Comparison of ENCODE assay signal across 20 cellular contexts in the genomic region with DNA sequence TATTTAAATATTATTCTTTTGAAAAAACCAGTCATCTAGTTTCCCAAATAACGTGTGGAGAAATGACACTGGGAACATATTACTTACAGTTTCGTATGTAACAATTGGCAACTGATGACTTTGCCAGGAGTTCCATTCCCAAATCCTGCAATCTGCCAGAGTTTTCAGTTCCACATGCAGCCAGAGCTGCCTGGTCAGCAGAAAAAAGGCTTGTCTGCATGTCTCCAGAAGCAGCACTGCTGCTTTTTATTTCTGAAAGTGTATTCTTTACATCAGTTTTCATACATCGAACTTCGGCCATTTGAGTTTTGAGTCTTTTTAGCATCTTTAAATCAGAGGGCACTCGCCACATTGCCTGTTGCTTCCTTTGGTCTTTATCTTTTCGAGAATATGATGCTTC.
DNase-seq lines count a peak whose midpoint lies in the region; ATAC-seq and TF ChIP-seq lines count a peak whose summit lies in the region.
"Had no signal": no experiment of that assay in that cellular context is flagged by ENCODE, and none has a peak within 500 bp of the region (broad histone marks: within the 10 kb centered on the region; RNA-seq: fewer than 3 reads in every experiment).

No MANE protein-coding gene starts in this region.

- H3K27ac ChIP-seq in PC-9 (peak overlapping the region; percentile 40; the same call in 1 of the 2 replicates), testis (no peak overlapping the region)
- H3K27ac ChIP-seq: HL-60 had no signal

- peak overlapping the region; percentile 71 for H3K27ac Mint-ChIP-seq in stimulated activated memory B cell treated with anti-CD40 and anti-IgM and Interleukin-4, amounts not matched to agents 10 μg/mL and 1 μg/mL and 100 μg/mL, for 72 hours

- H3K79me2 ChIP-seq in PC-9 (ENCODE audit: low read depth), result no peaks in the 10 kb centered on the region

- H3K4me1 ChIP-seq in PC-9 (replicated peaks; ENCODE audit: insufficient read depth) (no peaks in the 10 kb centered on the region), testis (no peaks in the 10 kb centered on the region)
- H3K4me1 ChIP-seq: BE2C had no signal

- TF ChIP-seq CTCF in PC-9 (conservative IDR thresholded peaks at IDR 0.05) (no peak), testis (IDR thresholded peaks at IDR 0.05) (no peak)

- no peak for TF ChIP-seq POLR2A in testis (IDR thresholded peaks at IDR 0.05)

- H3K9me3 Mint-ChIP-seq in stimulated activated memory B cell treated with anti-CD40 and anti-IgM and Interleukin-4, amounts not matched to agents 10 μg/mL and 1 μg/mL and 100 μg/mL, for 72 hours, result no peaks in the 10 kb centered on the region
- H3K9me3 Mint-ChIP-seq: CD4-positive, alpha-beta memory T cell; IgD-negative memory B cell had no signal

- H3F3A ChIP-seq in PC-9 (ENCODE audit: insufficient read depth, low read depth), result peaks cover 14% of the 10 kb centered on the region; the same call in 1 of the 2 replicates

- H2AFZ ChIP-seq in PC-9, result no peak overlapping the region

- no peak overlapping the region for H3K4me3 Mint-ChIP-seq in stimulated activated memory B cell treated with anti-CD40 and anti-IgM and Interleukin-4, amounts not matched to agents 10 μg/mL and 1 μg/mL and 100 μg/mL, for 72 hours
- H3K4me3 Mint-ChIP-seq: CD4-positive, alpha-beta memory T cell; IgD-negative memory B cell had no signal

- peaks cover 17% of the 10 kb centered on the region for H3K4me1 Mint-ChIP-seq in stimulated activated memory B cell treated with anti-CD40 and anti-IgM and Interleukin-4, amounts not matched to agents 10 μg/mL and 1 μg/mL and 100 μg/mL, for 72 hours

- POLR2A ChIA-PET in PC-9 (lab: Charles Lee; ENCODE audit: unreplicated experiment), result no interaction called here

- H4K20me1 ChIP-seq in PC-9 (ENCODE audit: insufficient read depth), result no peaks in the 10 kb centered on the region

- no peaks in the 10 kb centered on the region for H3K27me3 Mint-ChIP-seq in stimulated activated memory B cell treated with anti-CD40 and anti-IgM and Interleukin-4, amounts not matched to agents 10 μg/mL and 1 μg/mL and 100 μg/mL, for 72 hours
- H3K27me3 Mint-ChIP-seq: CD4-positive, alpha-beta memory T cell; IgD-negative memory B cell had no signal

- BruUV-seq in PC-9 (replicated peaks; lab: Mats Ljungman, UMichigan), result no TSS peak

- intact Hi-C loops in PC-9 (cut with micrococcal nuclease; ENCODE audit: unreplicated experiment), result no loop called here
- intact Hi-C loops in testis (cut with DNase I; ENCODE audit: low total_unique reads), result no loop called here

- peak; percentile 6 for DNase-seq in DMS53 (lab: John Stamatoyannopoulos, UW)
- DNase-seq in DMS53 treated with DMSO at 0.1 percent for 48 hours (lab: John Stamatoyannopoulos, UW; ENCODE audit: unreplicated experiment), result no peak
- DNase-seq in PC-9, result no peak
- peak; percentile 51 for DNase-seq in fibroblast of peridontal ligament (ENCODE audit: extremely low read depth)
- no peak for DNase-seq in testis
- DNase-seq in DMS79 (lab: John Stamatoyannopoulos, UW), result no peak
- DNase-seq: 8988T; BE2C; CD4-positive, alpha-beta memory T cell; NCI-H1092 treated with DMSO at 0.1 percent for 48 hours; NCI-H2081; NCI-H2171 treated with DMSO at 0.1 percent for 48 hours; NCI-H446 treated with DMSO at 0.1 percent for 48 hours; NK-92 treated with Interleukin-12 subunit alpha and Interleukin-12 subunit beta, amount 100 ng/mL, for 24 hours; SHP77 treated with DMSO at 0.1 percent for 48 hours; SK-N-SH had no signal

- no peaks in the 10 kb centered on the region for H3K9me3 ChIP-seq in PC-9 (ENCODE audit: insufficient read depth, low read depth)
- H3K9me3 ChIP-seq in testis, result no peaks in the 10 kb centered on the region
- H3K9me3 ChIP-seq: BE2C, SK-N-SH had no signal

- H3K4me3 ChIP-seq in PC-9, result no peak overlapping the region
- no peak overlapping the region for H3K4me3 ChIP-seq in testis

- H3K36me3 ChIP-seq in PC-9 (ENCODE audit: low read depth), result 0 out of 2 replicates have a peak, but pooled peaks cover 5% of the 10 kb centered on the region
- H3K36me3 ChIP-seq in testis (ENCODE audit: low read depth, missing control alignments), result no peaks in the 10 kb centered on the region

- CTCF ChIA-PET in PC-9 (lab: Charles Lee), result no interaction called here

- no peak for ATAC-seq in stimulated activated memory B cell treated with anti-CD40 and anti-IgM and Interleukin-4, amounts not matched to agents 10 μg/mL and 1 μg/mL and 100 μg/mL, for 72 hours
- ATAC-seq in HG02885 (IDR thresholded peaks at IDR 0.05; ENCODE audit: poor library complexity, unreplicated experiment), result no peak

- H3K36me3 Mint-ChIP-seq in stimulated activated memory B cell treated with anti-CD40 and anti-IgM and Interleukin-4, amounts not matched to agents 10 μg/mL and 1 μg/mL and 100 μg/mL, for 72 hours, result peaks cover 28% of the 10 kb centered on the region
- H3K36me3 Mint-ChIP-seq: IgD-negative memory B cell had no signal

- WGBS in testis, 2 donors, result 88 to 91% methylated on average over 6 of the region's 6 CpGs

- H3K9me2 ChIP-seq in PC-9 (ENCODE audit: insufficient read depth), result no peaks in the 10 kb centered on the region
- H3K9me2 ChIP-seq: SK-N-SH had no signal

- no peak overlapping the region for H3K4me2 ChIP-seq in PC-9
- H3K4me2 ChIP-seq: SK-N-SH had no signal

- H3K27me3 ChIP-seq in PC-9 (ENCODE audit: insufficient read depth, low read depth) (no peaks in the 10 kb centered on the region), testis (no peaks in the 10 kb centered on the region)
- H3K27me3 ChIP-seq: BE2C had no signal

Comparison
In these comparisons a context has a peak if more than half of its experiments do, and no peak if none do; other contexts are left out.
1. DNase-seq: peak in DMS53 (single experiment) and fibroblast of peridontal ligament (single experiment); none in DMS53 treated with DMSO at 0.1 percent for 48 hours (single experiment), PC-9 (0 of 2), testis (single experiment) and DMS79 (single experiment).